In the genomic region with DNA sequence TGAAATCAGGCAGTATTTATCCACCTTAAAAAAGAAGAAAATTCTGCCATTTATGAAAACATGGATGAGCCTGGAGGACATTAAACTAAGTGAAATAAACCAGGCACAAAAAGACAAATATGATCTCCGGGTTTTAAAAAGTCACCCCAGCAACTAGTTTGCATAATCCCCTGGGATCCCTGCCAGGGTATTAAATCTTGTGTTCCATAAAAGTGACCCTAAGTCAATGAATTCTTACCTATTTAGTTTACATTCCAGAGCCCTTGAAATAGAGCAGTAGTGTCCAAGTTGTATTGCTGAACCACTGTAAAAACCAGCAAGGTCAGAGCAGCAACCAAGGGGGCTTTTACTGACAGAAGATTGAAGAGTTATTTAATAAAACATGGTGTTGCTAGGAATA, we compare ENCODE assay signal across 17 cellular contexts.
A peak's percentile ranks its signal among the peaks of the same experiment; 100 is the strongest.
DNase-seq lines count a peak whose midpoint lies in the region; ATAC-seq, FAIRE-seq and TF ChIP-seq lines count a peak whose summit lies in the region.
"Had no signal": no experiment of that assay in that cellular context is flagged by ENCODE, and none has a peak within 500 bp of the region (broad histone marks: within the 10 kb centered on the region; RNA-seq: fewer than 3 reads in every experiment).

No MANE protein-coding gene starts in this region.

- no peaks in the 10 kb centered on the region for H4K20me1 ChIP-seq in Karpas-422 (ENCODE audit: insufficient read depth, low read depth, low read length)

- H3K9me3 ChIP-seq in Karpas-422 (ENCODE audit: low read length): no peaks in the 10 kb centered on the region
- H3K9me3 ChIP-seq in prostate gland: no peaks in the 10 kb centered on the region
- H3K9me3 ChIP-seq: Peyer's patch, SK-N-SH had no signal

- no peaks in the 10 kb centered on the region for H3K27me3 ChIP-seq in Karpas-422 (ENCODE audit: low read length)
- no peaks in the 10 kb centered on the region for H3K27me3 ChIP-seq in prostate gland (replicated peaks; ENCODE audit: insufficient read depth)
- H3K27me3 ChIP-seq: Peyer's patch had no signal

- peak overlapping the region; percentile 53 for H3K4me2 ChIP-seq in Karpas-422 (ENCODE audit: low read depth, low read length, poor library complexity, severe bottlenecking)
- H3K4me2 ChIP-seq: SK-N-SH had no signal

- H3K4me3 ChIP-seq in Karpas-422 (ENCODE audit: low read length) (0 out of 2 replicates have a peak overlapping the region, but pooled peaks have one; percentile 19), prostate gland (no peak overlapping the region)
- H3K4me3 ChIP-seq: Peyer's patch had no signal

- no peaks in the 10 kb centered on the region for H3K36me3 ChIP-seq in Karpas-422 (ENCODE audit: insufficient read depth, low read length)
- H3K36me3 ChIP-seq in prostate gland: no peaks in the 10 kb centered on the region
- H3K36me3 ChIP-seq: Peyer's patch had no signal

- H3K27ac ChIP-seq in Karpas-422 (ENCODE audit: low read length) (no peak overlapping the region), prostate gland (no peak overlapping the region)
- H3K27ac ChIP-seq: Peyer's patch had no signal

- ATAC-seq in GM21367 (IDR thresholded peaks at IDR 0.05; ENCODE audit: unreplicated experiment) (no peak), HG02763 (IDR thresholded peaks at IDR 0.05; ENCODE audit: unreplicated experiment) (no peak)

- DNase-seq in Karpas-422: peak; percentile 50
- peak; percentile 16 for DNase-seq in NCI-H82 treated with DMSO at 0.1 percent for 48 hours (lab: John Stamatoyannopoulos, UW; ENCODE audit: unreplicated experiment)
- peak; percentile 8 for DNase-seq in prostate gland (ENCODE audit: low spot score)
- DNase-seq in mesenteric fat pad (ENCODE audit: low spot score): no peak
- no peak for DNase-seq in stimulated activated CD4-positive, alpha-beta T cell treated with anti-CD3 and anti-CD28 coated beads, Interleukin-2, amount 100 ng/mL, for 48 hours
- DNase-seq: ACHN; CD4-positive, alpha-beta T cell; H7; MV-4-11; NCI-H1436 treated with DMSO at 0.1 percent for 48 hours; NCI-H2081; Peyer's patch; Right ventricle myocardium superior; SK-N-SH had no signal

- no peak for TF ChIP-seq CTCF in prostate gland (IDR thresholded peaks at IDR 0.05)

- FAIRE-seq in endometrium (lab: Jason Lieb, UNC): peak; percentile 98

- intact Hi-C loops in prostate gland (cut with DNase I): loop anchor here (10.0 kb wide), 1 partner anchor 651 kb away; no protein-coding TSS in a partner anchor

- H3K9ac ChIP-seq in Karpas-422 (ENCODE audit: low read length): no peak overlapping the region
- H3K9ac ChIP-seq: SK-N-SH had no signal

- no peaks in the 10 kb centered on the region for H3K9me2 ChIP-seq in Karpas-422 (replicated peaks; ENCODE audit: insufficient read depth, low read length)
- H3K9me2 ChIP-seq: SK-N-SH had no signal

- peak overlapping the region; percentile 94 for H2AFZ ChIP-seq in Karpas-422 (ENCODE audit: low read length)

- 7% methylated on average over 1 of the region's 1 CpG for WGBS in prostate gland

- H3K4me1 ChIP-seq in Karpas-422 (ENCODE audit: low read length): peaks cover 22% of the 10 kb centered on the region
- no peaks in the 10 kb centered on the region for H3K4me1 ChIP-seq in prostate gland (replicated peaks)
- H3K4me1 ChIP-seq: Peyer's patch had no signal

- no peaks in the 10 kb centered on the region for H3K79me2 ChIP-seq in Karpas-422 (ENCODE audit: low read length)

- TF ChIP-seq POLR2A in prostate gland (IDR thresholded peaks at IDR 0.05): no peak

Comparison
In these comparisons a context has a peak if more than half of its experiments do, and no peak if none do; other contexts are left out.
1. DNase-seq: peak in Karpas-422 (single experiment), NCI-H82 treated with DMSO at 0.1 percent for 48 hours (single experiment) and prostate gland (single experiment); none in mesenteric fat pad (single experiment) and stimulated activated CD4-positive, alpha-beta T cell treated with anti-CD3 and anti-CD28 coated beads, Interleukin-2, amount 100 ng/mL, for 48 hours (0 of 2).